15 cellular contexts compared by ENCODE assay signal in the genomic region with DNA sequence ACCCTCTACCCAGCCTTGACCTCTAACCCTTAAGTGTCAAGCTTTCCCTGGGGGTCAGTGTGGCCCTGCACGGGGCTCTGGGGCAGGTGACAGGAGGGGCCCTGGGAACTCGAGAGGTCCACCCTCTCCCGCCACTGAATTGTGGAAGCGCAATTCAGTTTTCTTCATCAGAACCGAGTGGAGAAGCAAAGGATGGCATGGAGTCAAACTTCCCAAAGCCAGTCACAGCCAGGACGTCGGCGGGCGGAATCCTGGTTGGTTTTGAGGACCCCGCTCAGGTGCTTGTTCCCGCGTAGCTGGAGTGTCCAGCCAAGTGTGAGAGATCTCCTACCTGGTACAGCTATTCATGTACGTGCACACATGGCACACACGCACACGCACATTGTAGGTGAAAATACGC.
DNase-seq lines count a peak whose midpoint lies in the region; ATAC-seq and TF ChIP-seq lines count a peak whose summit lies in the region.
"Had no signal": no experiment of that assay in that cellular context is flagged by ENCODE, and none has a peak within 500 bp of the region (broad histone marks: within the 10 kb centered on the region; RNA-seq: fewer than 3 reads in every experiment).

No MANE protein-coding gene starts in this region.

- no peaks in the 10 kb centered on the region for H3K9me2 ChIP-seq in PC-3 (replicated peaks; ENCODE audit: low read length)

- H2AFZ ChIP-seq in PC-3 (ENCODE audit: low read length), result no peak overlapping the region

- H3K27ac Mint-ChIP-seq in activated T-cell treated with anti-CD3 and anti-CD28 coated beads, Interleukin-2, amount 50 U/mL, for 24 hours, result peak overlapping the region; percentile 97

- ATAC-seq in PC-3 (no peak), HG03457 (IDR thresholded peaks at IDR 0.05; ENCODE audit: unreplicated experiment) (no peak)
- ATAC-seq: sciatic nerve had no signal

- peaks cover 57% of the 10 kb centered on the region for H3K79me2 ChIP-seq in PC-3 (ENCODE audit: low read length)

- H3K4me1 ChIP-seq in PC-3 (ENCODE audit: insufficient read depth, low read length) (peaks cover 78% of the 10 kb centered on the region), spleen (peaks cover 44 to 100% (median 92%) of the 10 kb centered on the region in 6 donors), tibial nerve (peaks cover 0 to 62% (median 38%) of the 10 kb centered on the region in 4 donors)
- H3K4me1 ChIP-seq in effector memory CD4-positive, alpha-beta T cell (ENCODE audit: control insufficient read depth, insufficient read depth, low read length, poor library complexity, severe bottlenecking), result peaks cover 90% of the 10 kb centered on the region

- H3K9me3 Mint-ChIP-seq in activated T-cell treated with anti-CD3 and anti-CD28 coated beads, Interleukin-2, amount 50 U/mL, for 24 hours, result no peaks in the 10 kb centered on the region

- H3K27me3 Mint-ChIP-seq in activated T-cell treated with anti-CD3 and anti-CD28 coated beads, Interleukin-2, amount 50 U/mL, for 24 hours, result no peaks in the 10 kb centered on the region

- no peak for DNase-seq in activated T-cell treated with anti-CD3 and anti-CD28 coated beads, Interleukin-2, amount 50 U/mL, for 24 hours
- DNase-seq in activated T-cell treated with anti-CD3 and anti-CD28 coated beads for 4 hours, result no peak
- no peak for DNase-seq in PC-3
- no peak for DNase-seq in effector memory CD4-positive, alpha-beta T cell
- peak; percentile 71 for DNase-seq in spleen
- no peak for DNase-seq in Kasumi-1 (lab: John Stamatoyannopoulos, UW)
- no peak for DNase-seq in tibial nerve (ENCODE audit: low spot score in 2 of 2)
- DNase-seq: amygdala, colonic mucosa, hypothalamus, Karpas-422, NCI-H1436 treated with DMSO at 0.1 percent for 48 hours, NCI-H446 had no signal

- CTCF ChIA-PET in PC-3 (lab: Charles Lee), result interaction anchor here (2.8 kb wide), 1 partner anchor 141 kb away, joined by 12 read pairs; no protein-coding TSS in a partner anchor

- H3K4me3 ChIP-seq in PC-3 (ENCODE audit: low read length) (no peak overlapping the region), spleen (no peak overlapping the region), tibial nerve (no peak overlapping the region)
- H3K4me3 ChIP-seq in effector memory CD4-positive, alpha-beta T cell (ENCODE audit: insufficient read depth, low read depth, low read length, poor library complexity, severe bottlenecking), result no peak overlapping the region
- H3K4me3 ChIP-seq: colonic mucosa had no signal

- H3K9me3 ChIP-seq in PC-3 (ENCODE audit: low read length) (no peaks in the 10 kb centered on the region), spleen (no peaks in the 10 kb centered on the region), tibial nerve (no peaks in the 10 kb centered on the region)
- H3K9me3 ChIP-seq in effector memory CD4-positive, alpha-beta T cell (ENCODE audit: control insufficient read depth, low read length), result no peaks in the 10 kb centered on the region
- H3K9me3 ChIP-seq: colonic mucosa had no signal

- no peaks in the 10 kb centered on the region for H4K20me1 ChIP-seq in PC-3 (ENCODE audit: low read length)

- TF ChIP-seq CTCF in PC-3 (conservative IDR thresholded peaks at IDR 0.05; ENCODE audit: low read depth, low read length) (no peak), spleen (IDR thresholded peaks at IDR 0.05 in 8 of 11, conservative IDR thresholded peaks at IDR 0.05 in 3 of 11) (no peak), tibial nerve (IDR thresholded peaks at IDR 0.05) (no peak)

- 84 to 94% (median 89%) methylated on average over 16 of the region's 16 CpGs for WGBS in spleen, 5 donors
- WGBS in tibial nerve, 2 donors, result 77 to 93% methylated on average over 16 of the region's 16 CpGs

- peaks cover 6% of the 10 kb centered on the region for H3F3A ChIP-seq in PC-3 (ENCODE audit: low read length, unreplicated experiment)

- no peak for TF ChIP-seq POLR2A in spleen (IDR thresholded peaks at IDR 0.05)
- TF ChIP-seq POLR2A in tibial nerve (IDR thresholded peaks at IDR 0.05), result no peak

- no peak overlapping the region for H3K4me3 Mint-ChIP-seq in activated T-cell treated with anti-CD3 and anti-CD28 coated beads, Interleukin-2, amount 50 U/mL, for 24 hours

- BruUV-seq in PC-3 (replicated peaks; lab: Mats Ljungman, UMichigan), result no TSS peak

- H3K27ac ChIP-seq in PC-3 (ENCODE audit: low read length) (peak overlapping the region; percentile 99), spleen (peak overlapping the region in 7 of 8 donors; percentile 30 to 97 (median 89)), tibial nerve (peak overlapping the region in 1 of 4 donors; percentile 62)
- peak overlapping the region; percentile 93 for H3K27ac ChIP-seq in effector memory CD4-positive, alpha-beta T cell (ENCODE audit: insufficient read depth, low read length, poor library complexity, severe bottlenecking)
- H3K27ac ChIP-seq: colonic mucosa had no signal

- peaks cover 69% of the 10 kb centered on the region for H3K36me3 Mint-ChIP-seq in activated T-cell treated with anti-CD3 and anti-CD28 coated beads, Interleukin-2, amount 50 U/mL, for 24 hours (ENCODE audit: low read depth)

- POLR2A ChIA-PET in PC-3 (lab: Charles Lee; ENCODE audit: unreplicated experiment), result interaction anchor here (0.6 to 0.9 kb wide), 2 partner anchors 61 to 62 kb away, joined by 3 read pairs; partner anchors contain the start of gene MBP

- H3K4me1 Mint-ChIP-seq in activated T-cell treated with anti-CD3 and anti-CD28 coated beads, Interleukin-2, amount 50 U/mL, for 24 hours (ENCODE audit: low read depth), result peaks cover 98% of the 10 kb centered on the region

- peak overlapping the region; percentile 47 for H3K4me2 ChIP-seq in PC-3 (ENCODE audit: low read length)

- H3K27me3 ChIP-seq in PC-3 (ENCODE audit: low read length), result no peaks in the 10 kb centered on the region
- no peaks in the 10 kb centered on the region for H3K27me3 ChIP-seq in effector memory CD4-positive, alpha-beta T cell (replicated peaks; ENCODE audit: control insufficient read depth, insufficient read depth, low read length, poor library complexity, severe bottlenecking)
- H3K27me3 ChIP-seq in spleen (replicated peaks in 1 of 7), result no peaks in the 10 kb centered on the region
- no peaks in the 10 kb centered on the region for H3K27me3 ChIP-seq in tibial nerve
- H3K27me3 ChIP-seq: colonic mucosa had no signal

- H3K9ac ChIP-seq in PC-3 (ENCODE audit: low read length), result peak overlapping the region; percentile 90

- H3K36me3 ChIP-seq in PC-3 (ENCODE audit: low read depth, low read length) (peaks cover 3% of the 10 kb centered on the region), spleen (peaks cover 0 to 26% (median 4%) of the 10 kb centered on the region in 6 donors), tibial nerve (no peaks in the 10 kb centered on the region)
- H3K36me3 ChIP-seq in effector memory CD4-positive, alpha-beta T cell (ENCODE audit: control insufficient read depth, insufficient read depth, low read length), result no peaks in the 10 kb centered on the region
- H3K36me3 ChIP-seq: colonic mucosa had no signal

- TF ChIP-seq EP300 in tibial nerve (IDR thresholded peaks at IDR 0.05), result no peak

- intact Hi-C loops in PC-3 (cut with micrococcal nuclease) (no loop called here), spleen (cut with DNase I; ENCODE audit: low total_unique reads) (no loop called here)
